Comparison of ENCODE assay signal across 13 cellular contexts in the genomic region with DNA sequence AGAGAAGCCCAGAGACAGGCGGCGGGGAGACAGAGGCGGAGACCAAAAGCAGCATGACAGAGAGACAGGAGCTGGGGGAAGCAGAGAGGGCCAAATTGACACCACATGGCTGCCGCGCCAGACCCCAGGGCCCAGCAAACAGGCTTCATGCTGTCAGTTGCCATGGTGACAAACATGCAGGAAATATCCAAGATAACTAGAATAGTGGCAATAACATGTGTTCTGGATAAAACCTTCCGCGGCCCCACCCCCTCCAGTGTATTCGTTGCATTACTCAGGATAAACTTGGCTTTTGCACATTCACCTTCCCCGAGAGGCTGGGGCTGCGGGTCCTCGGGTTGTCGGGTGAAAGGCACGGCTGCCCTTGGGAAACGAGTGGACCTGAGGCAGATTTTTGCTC. TPM values are rescaled to one million over a fixed set of nuclear protein-coding genes. Genes with fewer than 3 reads are reported as not detected.
DNase-seq lines count a peak whose midpoint lies in the region; ATAC-seq and TF ChIP-seq lines count a peak whose summit lies in the region.
"Had no signal": no experiment of that assay in that cellular context is flagged by ENCODE, and none has a peak within 500 bp of the region (broad histone marks: within the 10 kb centered on the region; RNA-seq: fewer than 3 reads in every experiment).

No MANE protein-coding gene starts in this region.

- peaks cover 6% of the 10 kb centered on the region for H3K4me1 Mint-ChIP-seq in endodermal cell
- H3K4me1 Mint-ChIP-seq in WTC11, result peaks cover 11% of the 10 kb centered on the region
- H3K4me1 Mint-ChIP-seq: B cell, natural killer cell had no signal

- intact Hi-C loops in A673 (cut with micrococcal nuclease; ENCODE audit: unreplicated experiment), result no loop called here

- H3K4me3 ChIP-seq in A673 (ENCODE audit: low read depth, low read length, poor library complexity, severe bottlenecking) (no peak overlapping the region), endodermal cell (ENCODE audit: low read length) (no peak overlapping the region)

- H3K27me3 Mint-ChIP-seq in endodermal cell (ENCODE audit: insufficient read depth) (no peaks in the 10 kb centered on the region), WTC11 (ENCODE audit: low read depth) (no peaks in the 10 kb centered on the region)
- H3K27me3 Mint-ChIP-seq: activated CD8-positive, alpha-beta T cell treated with anti-CD3 and anti-CD28 coated beads for 36 hours had no signal

- H3K9me3 ChIP-seq in A673 (ENCODE audit: low read depth, low read length, poor library complexity, severe bottlenecking), result no peaks in the 10 kb centered on the region
- H3K9me3 ChIP-seq in endodermal cell (ENCODE audit: control insufficient read depth, low read length), result no peaks in the 10 kb centered on the region

- no peak overlapping the region for H3K9ac ChIP-seq in endodermal cell (ENCODE audit: extremely low read depth, low read length, poor library complexity, severe bottlenecking)

- H3K36me3 ChIP-seq in A673 (ENCODE audit: insufficient read depth, low read length, poor library complexity, severe bottlenecking) (no peaks in the 10 kb centered on the region), endodermal cell (ENCODE audit: control insufficient read depth, insufficient read depth, low read length) (no peaks in the 10 kb centered on the region)

- ATAC-seq in HG03139 (IDR thresholded peaks at IDR 0.05; ENCODE audit: unreplicated experiment) (no peak), GM19467 (IDR thresholded peaks at IDR 0.05; ENCODE audit: unreplicated experiment) (no peak), HG02852 (IDR thresholded peaks at IDR 0.05; ENCODE audit: unreplicated experiment) (no peak), WTC11 (no peak)
- ATAC-seq: activated CD8-positive, alpha-beta T cell treated with anti-CD3 and anti-CD28 coated beads for 36 hours; natural killer cell had no signal

- peaks cover 41% of the 10 kb centered on the region for H3K4me1 ChIP-seq in A673 (ENCODE audit: insufficient read depth, low read length, poor library complexity, severe bottlenecking)
- H3K4me1 ChIP-seq in endodermal cell (ENCODE audit: control insufficient read depth, insufficient read depth, low read length), result peaks cover 3% of the 10 kb centered on the region

- BruUV-seq in A673 (replicated peaks; lab: Mats Ljungman, UMichigan), result no TSS peak

- no peak overlapping the region for H3K27ac ChIP-seq in A673 (ENCODE audit: low read depth, low read length, poor library complexity, severe bottlenecking)
- no peak overlapping the region for H3K27ac ChIP-seq in endodermal cell (ENCODE audit: low read depth, low read length)

- H3K4me3 Mint-ChIP-seq in endodermal cell, result no peak overlapping the region
- no peak overlapping the region for H3K4me3 Mint-ChIP-seq in WTC11
- H3K4me3 Mint-ChIP-seq: activated CD8-positive, alpha-beta T cell treated with anti-CD3 and anti-CD28 coated beads for 36 hours; B cell; natural killer cell had no signal

- POLR2A ChIA-PET in A673 (lab: Charles Lee; ENCODE audit: low non-redundant PET), result no interaction called here
- POLR2A ChIA-PET in WTC11 (lab: Charles Lee), result no interaction called here

- TF ChIP-seq CTCF in A673 (conservative IDR thresholded peaks at IDR 0.05; ENCODE audit: low read depth, low read length), result no peak
- no peak for TF ChIP-seq CTCF in endodermal cell (conservative IDR thresholded peaks at IDR 0.05)
- TF ChIP-seq CTCF in WTC11 (IDR thresholded peaks at IDR 0.05), result no peak

- no peaks in the 10 kb centered on the region for H3K36me3 Mint-ChIP-seq in endodermal cell (ENCODE audit: low read depth)
- no peaks in the 10 kb centered on the region for H3K36me3 Mint-ChIP-seq in WTC11
- H3K36me3 Mint-ChIP-seq: natural killer cell had no signal

- WGBS in endodermal cell (ENCODE audit: insufficient coverage in 1 of 2, insufficient read length in 1 of 2), 2 experiments, result 75 to 86% methylated on average over 11 to 14 of the region's 14 CpGs

- CTCF ChIA-PET in A673 (lab: Charles Lee) (no interaction called here), WTC11 (lab: Charles Lee) (no interaction called here)

- H3K9me3 Mint-ChIP-seq in endodermal cell (no peaks in the 10 kb centered on the region), WTC11 (0 out of 2 replicates have a peak, but pooled peaks cover 3% of the 10 kb centered on the region)
- H3K9me3 Mint-ChIP-seq: activated CD8-positive, alpha-beta T cell treated with anti-CD3 and anti-CD28 coated beads for 36 hours; natural killer cell had no signal

- H3K27me3 ChIP-seq in A673 (replicated peaks; ENCODE audit: insufficient read depth, low read depth, low read length, poor library complexity), result no peaks in the 10 kb centered on the region
- H3K27me3 ChIP-seq in endodermal cell (ENCODE audit: control insufficient read depth, insufficient read depth, low read length, poor library complexity, severe bottlenecking), result no peaks in the 10 kb centered on the region

- H3K27ac Mint-ChIP-seq in endodermal cell, result peak overlapping the region; percentile 39
- H3K27ac Mint-ChIP-seq in WTC11, result no peak overlapping the region
- H3K27ac Mint-ChIP-seq: activated CD8-positive, alpha-beta T cell treated with anti-CD3 and anti-CD28 coated beads for 36 hours; B cell; natural killer cell had no signal

- peak; percentile 72 for DNase-seq in A673 (ENCODE audit: low spot score)
- peak; percentile 32 for DNase-seq in M059J (ENCODE audit: low read depth)
- peak; percentile 49 for DNase-seq in endodermal cell
- peak; percentile 13 for DNase-seq in myocyte (ENCODE audit: low read depth)
- no peak for DNase-seq in WTC11 (ENCODE audit: low spot score)
- DNase-seq: activated CD8-positive, alpha-beta T cell treated with anti-CD3 and anti-CD28 coated beads for 36 hours; activated naive CD4-positive, alpha-beta T cell; natural killer cell; NCI-H2029 had no signal

TF ChIP-seq in WTC11, 78 proteins besides CTCF, POLR2A, EP300 and RAD21 (continues in another document):
- no peak for TF ChIP-seq NR2C2 (CRISPR knock-in tag; IDR thresholded peaks at IDR 0.05)
- TF ChIP-seq, protein P1, sequence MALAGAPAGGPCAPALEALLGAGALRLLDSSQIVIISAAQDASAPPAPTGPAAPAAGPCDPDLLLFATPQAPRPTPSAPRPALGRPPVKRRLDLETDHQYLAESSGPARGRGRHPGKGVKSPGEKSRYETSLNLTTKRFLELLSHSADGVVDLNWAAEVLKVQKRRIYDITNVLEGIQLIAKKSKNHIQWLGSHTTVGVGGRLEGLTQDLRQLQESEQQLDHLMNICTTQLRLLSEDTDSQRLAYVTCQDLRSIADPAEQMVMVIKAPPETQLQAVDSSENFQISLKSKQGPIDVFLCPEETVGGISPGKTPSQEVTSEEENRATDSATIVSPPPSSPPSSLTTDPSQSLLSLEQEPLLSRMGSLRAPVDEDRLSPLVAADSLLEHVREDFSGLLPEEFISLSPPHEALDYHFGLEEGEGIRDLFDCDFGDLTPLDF (CRISPR knock-in tag; IDR thresholded peaks at IDR 0.05), result no peak
- no peak for TF ChIP-seq ATF6 (CRISPR knock-in tag; IDR thresholded peaks at IDR 0.05)
- no peak for TF ChIP-seq ZNF121 (CRISPR knock-in tag; IDR thresholded peaks at IDR 0.05)
- TF ChIP-seq GABPB1 (CRISPR knock-in tag; IDR thresholded peaks at IDR 0.05), result no peak
- no peak for TF ChIP-seq ZNF425 (CRISPR knock-in tag; conservative IDR thresholded peaks at IDR 0.05)
- no peak for TF ChIP-seq ZNF263 (CRISPR knock-in tag; IDR thresholded peaks at IDR 0.05; ENCODE audit: low read depth)
- TF ChIP-seq ZNF671 (CRISPR knock-in tag; IDR thresholded peaks at IDR 0.05), result no peak

RNA-seq across cellular contexts. Expression of gene CDON, which starts 49.9 kb away (rescaled TPM):
- total RNA-seq in A673 (2021) (25.3 and 31.0 TPM in 2 replicates), endodermal cell (10 to 100 TPM; 19.2 to 24.5 TPM), myocyte (73.4 and 147 TPM in 2 replicates), WTC11 (2021) (33.0 to 34.1 TPM (median 33.3 TPM) in 3 replicates)
- total RNA-seq in M059J (2014; rRNA removed; shearing (Covaris generic)), result 8.1 and 24.2 TPM in 2 replicates
- 88.2 TPM for polyA plus RNA-seq in endodermal cell (2013, experiment 1 of 2)
- polyA plus RNA-seq in endodermal cell (2013, experiment 2 of 2), result 73.3 TPM
- polyA plus RNA-seq in myocyte (2012), result 22.6 TPM
- total RNA-seq: B cell had no signal
